ENCODE assay signal across 16 cellular contexts in genomic region chr3:22795917-22796316, GRCh38.
DNase-seq lines count a peak whose midpoint lies in the region; ATAC-seq and TF ChIP-seq lines count a peak whose summit lies in the region.
"Had no signal": no experiment of that assay in that cellular context is flagged by ENCODE, and none has a peak within 500 bp of the region (broad histone marks: within the 10 kb centered on the region; RNA-seq: fewer than 3 reads in every experiment).

No MANE protein-coding gene starts in this region.

- H3K27me3 ChIP-seq in OCI-LY3 (ENCODE audit: low read depth, low read length), result no peaks in the 10 kb centered on the region
- no peaks in the 10 kb centered on the region for H3K27me3 ChIP-seq in aorta (ENCODE audit: control insufficient read depth in 1 of 2, insufficient read depth in 2 of 2, low read length in 1 of 2)

- TF ChIP-seq RAD21 in Ishikawa (IDR thresholded peaks at IDR 0.05; ENCODE audit: low read depth), result peak; percentile 18; the same call in 1 of the 2 replicates

- H3K9me3 ChIP-seq in OCI-LY3 (ENCODE audit: insufficient read depth, low read length), result no peaks in the 10 kb centered on the region
- no peaks in the 10 kb centered on the region for H3K9me3 ChIP-seq in aorta (ENCODE audit: control insufficient read depth, low read length)

- no peak overlapping the region for H3K4me2 ChIP-seq in OCI-LY3 (ENCODE audit: low read length)

- H3K4me3 ChIP-seq in OCI-LY3 (ENCODE audit: low read length) (no peak overlapping the region), epithelial cell of esophagus (ENCODE audit: low read length) (no peak overlapping the region), aorta (ENCODE audit: low read length in 2 of 2) (no peak overlapping the region)

- H3K79me2 ChIP-seq in OCI-LY3 (ENCODE audit: low read length), result no peaks in the 10 kb centered on the region

- 88 to 89% methylated on average over 2 of the region's 2 CpGs for WGBS in aorta, 2 donors

- H3K4me1 ChIP-seq in OCI-LY3 (ENCODE audit: low read length), result no peaks in the 10 kb centered on the region
- H3K4me1 ChIP-seq in aorta (ENCODE audit: control insufficient read depth in 1 of 2, insufficient read depth in 2 of 2, low read length in 2 of 2), result no peaks in the 10 kb centered on the region

- no peak for ATAC-seq in aorta (ENCODE audit: low FRiP score)
- no peak for ATAC-seq in GM18858 (IDR thresholded peaks at IDR 0.05; ENCODE audit: unreplicated experiment)

- no peaks in the 10 kb centered on the region for H3K36me3 ChIP-seq in OCI-LY3 (replicated peaks; ENCODE audit: low read depth, low read length)
- H3K36me3 ChIP-seq in aorta (ENCODE audit: control insufficient read depth in 1 of 2, insufficient read depth in 2 of 2, low read length in 1 of 2), result no peaks in the 10 kb centered on the region

- no peaks in the 10 kb centered on the region for H4K20me1 ChIP-seq in OCI-LY3 (ENCODE audit: insufficient read depth, low read length)

- intact Hi-C loops in aorta (cut with DNase I), result no loop called here

- no peak overlapping the region for H2AFZ ChIP-seq in OCI-LY3 (ENCODE audit: low read depth, low read length)

- DNase-seq in epithelial cell of esophagus (ENCODE audit: low read depth) (peak; percentile 4), renal cortical epithelial cell (ENCODE audit: low read depth) (peak; percentile 12), aorta (no peak), ACHN (no peak)
- DNase-seq: C1 segment of cervical spinal cord, GF-D8, MV-4-11, NCI-H1417 treated with DMSO at 0.1 percent for 48 hours, NCI-H2029, NCI-H510A, RPMI8226, SIG-M5 had no signal

- in situ Hi-C loops in ACHN (cut with HindIII; ENCODE audit: low pct_ligation_motif_present, low pct_unique_long_range_greater_than_20kb, low sequenced_read_pairs), result no loop called here

- no peak overlapping the region for H3K27ac ChIP-seq in OCI-LY3 (ENCODE audit: low read length)
- no peak overlapping the region for H3K27ac ChIP-seq in aorta (ENCODE audit: low read depth in 1 of 2, low read length in 2 of 2)
- H3K27ac ChIP-seq: HL-60 had no signal

- no peak for TF ChIP-seq EP300 in Ishikawa (IDR thresholded peaks at IDR 0.05; ENCODE audit: borderline replicate concordance)

- no peak overlapping the region for H3K9ac ChIP-seq in OCI-LY3 (ENCODE audit: low read length)

- peak; percentile 24 for TF ChIP-seq CTCF in OCI-LY3 (IDR thresholded peaks at IDR 0.05; ENCODE audit: low read depth, low read length)
- no peak for TF ChIP-seq CTCF in epithelial cell of esophagus (IDR thresholded peaks at IDR 0.05; ENCODE audit: insufficient read depth, low read depth, low read length, missing control alignments)

TF ChIP-seq in Ishikawa, 13 proteins besides CTCF, POLR2A, EP300 and RAD21:
- TF ChIP-seq TAF1 (IDR thresholded peaks at IDR 0.05; ENCODE audit: low read depth), result no peak
- TF ChIP-seq, protein P1, sequence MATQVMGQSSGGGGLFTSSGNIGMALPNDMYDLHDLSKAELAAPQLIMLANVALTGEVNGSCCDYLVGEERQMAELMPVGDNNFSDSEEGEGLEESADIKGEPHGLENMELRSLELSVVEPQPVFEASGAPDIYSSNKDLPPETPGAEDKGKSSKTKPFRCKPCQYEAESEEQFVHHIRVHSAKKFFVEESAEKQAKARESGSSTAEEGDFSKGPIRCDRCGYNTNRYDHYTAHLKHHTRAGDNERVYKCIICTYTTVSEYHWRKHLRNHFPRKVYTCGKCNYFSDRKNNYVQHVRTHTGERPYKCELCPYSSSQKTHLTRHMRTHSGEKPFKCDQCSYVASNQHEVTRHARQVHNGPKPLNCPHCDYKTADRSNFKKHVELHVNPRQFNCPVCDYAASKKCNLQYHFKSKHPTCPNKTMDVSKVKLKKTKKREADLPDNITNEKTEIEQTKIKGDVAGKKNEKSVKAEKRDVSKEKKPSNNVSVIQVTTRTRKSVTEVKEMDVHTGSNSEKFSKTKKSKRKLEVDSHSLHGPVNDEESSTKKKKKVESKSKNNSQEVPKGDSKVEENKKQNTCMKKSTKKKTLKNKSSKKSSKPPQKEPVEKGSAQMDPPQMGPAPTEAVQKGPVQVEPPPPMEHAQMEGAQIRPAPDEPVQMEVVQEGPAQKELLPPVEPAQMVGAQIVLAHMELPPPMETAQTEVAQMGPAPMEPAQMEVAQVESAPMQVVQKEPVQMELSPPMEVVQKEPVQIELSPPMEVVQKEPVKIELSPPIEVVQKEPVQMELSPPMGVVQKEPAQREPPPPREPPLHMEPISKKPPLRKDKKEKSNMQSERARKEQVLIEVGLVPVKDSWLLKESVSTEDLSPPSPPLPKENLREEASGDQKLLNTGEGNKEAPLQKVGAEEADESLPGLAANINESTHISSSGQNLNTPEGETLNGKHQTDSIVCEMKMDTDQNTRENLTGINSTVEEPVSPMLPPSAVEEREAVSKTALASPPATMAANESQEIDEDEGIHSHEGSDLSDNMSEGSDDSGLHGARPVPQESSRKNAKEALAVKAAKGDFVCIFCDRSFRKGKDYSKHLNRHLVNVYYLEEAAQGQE (IDR thresholded peaks at IDR 0.05; ENCODE audit: low read depth), result no peak
- TF ChIP-seq, protein P2, sequence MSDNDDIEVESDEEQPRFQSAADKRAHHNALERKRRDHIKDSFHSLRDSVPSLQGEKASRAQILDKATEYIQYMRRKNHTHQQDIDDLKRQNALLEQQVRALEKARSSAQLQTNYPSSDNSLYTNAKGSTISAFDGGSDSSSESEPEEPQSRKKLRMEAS (IDR thresholded peaks at IDR 0.05), result no peak
- TF ChIP-seq CREB1 (IDR thresholded peaks at IDR 0.05; ENCODE audit: low read depth), result no peak
- TF ChIP-seq YY1 (IDR thresholded peaks at IDR 0.05; ENCODE audit: low read depth), result no peak
- no peak for TF ChIP-seq FOXM1 (IDR thresholded peaks at IDR 0.05; ENCODE audit: borderline replicate concordance, low read depth)
- no peak for TF ChIP-seq TEAD4 (IDR thresholded peaks at IDR 0.05)
- no peak for TF ChIP-seq TCF12 (IDR thresholded peaks at IDR 0.05; ENCODE audit: low read depth)
- no peak for TF ChIP-seq EGR1 (IDR thresholded peaks at IDR 0.05)
- TF ChIP-seq ZBTB7A (IDR thresholded peaks at IDR 0.05; ENCODE audit: low read depth), result no peak
- no peak for TF ChIP-seq CEBPB (IDR thresholded peaks at IDR 0.05)
- TF ChIP-seq NFIC (IDR thresholded peaks at IDR 0.05), result no peak

Comparison
In these comparisons a context has a peak if more than half of its experiments do, and no peak if none do; other contexts are left out.
1. DNase-seq: peak in epithelial cell of esophagus (single experiment) and renal cortical epithelial cell (single experiment); none in aorta (0 of 2) and ACHN (single experiment).